16 cellular contexts compared by ENCODE assay signal in genomic region chrX:139889760-139890159, GRCh38.
DNase-seq lines count a peak whose midpoint lies in the region; ATAC-seq and TF ChIP-seq lines count a peak whose summit lies in the region.
"Had no signal": no experiment of that assay in that cellular context is flagged by ENCODE, and none has a peak within 500 bp of the region (broad histone marks: within the 10 kb centered on the region; RNA-seq: fewer than 3 reads in every experiment).

No MANE protein-coding gene starts in this region.

- peaks cover 12% of the 10 kb centered on the region for H3K4me1 ChIP-seq in HUES6 (ENCODE audit: control insufficient read depth, insufficient read depth, low read length)
- H3K4me1 ChIP-seq: tibial nerve had no signal

- peak overlapping the region; percentile 25; the same call in 1 of the 2 replicates for H3K27ac ChIP-seq in HUES6 (ENCODE audit: low read depth, low read length)
- H3K27ac ChIP-seq: tibial nerve had no signal

- peaks cover 3% of the 10 kb centered on the region; the same call in 1 of the 2 replicates for H3K9me3 ChIP-seq in HUES6 (ENCODE audit: control insufficient read depth, insufficient read depth, low read depth, low read length)
- H3K9me3 ChIP-seq: tibial nerve had no signal

- peak; percentile 26 for DNase-seq in AG20443 (ENCODE audit: low spot score)
- peak; percentile 41 for DNase-seq in astrocyte of the spinal cord (ENCODE audit: low read depth, low spot score)
- DNase-seq in kidney tubule cell (ENCODE audit: low spot score), result peak; percentile 30
- DNase-seq in GM19238 (ENCODE audit: insufficient read length, low spot score), result no peak
- no peak for DNase-seq in activated CD4-positive, alpha-beta T cell treated with anti-CD3 and anti-CD28 coated beads for 48 hours
- DNase-seq: activated CD8-positive, alpha-beta T cell treated with anti-CD3 and anti-CD28 coated beads for 36 hours; NCI-H1417 treated with DMSO at 0.1 percent for 48 hours; NCI-H524; OCI-M1; right cardiac atrium; stimulated activated CD8-positive, alpha-beta memory T cell treated with anti-CD3 and anti-CD28 coated beads, Interleukin-4, amount 100 ng/mL, for 48 hours had no signal

- H3K4me3 ChIP-seq in HUES6 (ENCODE audit: low read depth, low read length), result no peak overlapping the region
- H3K4me3 ChIP-seq in astrocyte of the spinal cord (ENCODE audit: low read depth, low read length), result no peak overlapping the region
- H3K4me3 ChIP-seq: K562, tibial nerve had no signal

- H3K9ac ChIP-seq in HUES6 (ENCODE audit: low read length), result no peak overlapping the region

- H3K27me3 ChIP-seq in HUES6 (ENCODE audit: control insufficient read depth, insufficient read depth, low read length), result no peaks in the 10 kb centered on the region
- H3K27me3 ChIP-seq: tibial nerve had no signal

- no peak for ATAC-seq in HG02588 (IDR thresholded peaks at IDR 0.05; ENCODE audit: unreplicated experiment)
- no peak for ATAC-seq in GM21619 (IDR thresholded peaks at IDR 0.05; ENCODE audit: unreplicated experiment)
- ATAC-seq: activated CD8-positive, alpha-beta T cell treated with anti-CD3 and anti-CD28 coated beads for 36 hours; right cardiac atrium had no signal

- TF ChIP-seq CTCF in astrocyte of the spinal cord (IDR thresholded peaks at IDR 0.05; ENCODE audit: low read depth, low read length), result no peak

- no peaks in the 10 kb centered on the region for H3K36me3 ChIP-seq in HUES6 (ENCODE audit: control insufficient read depth, insufficient read depth, low read length)
- H3K36me3 ChIP-seq: tibial nerve had no signal

- in situ Hi-C loops in astrocyte of the spinal cord (cut with HindIII; ENCODE audit: low sequenced_read_pairs), result no loop called here

Comparison
In these comparisons a context has a peak if more than half of its experiments do, and no peak if none do; other contexts are left out.
1. DNase-seq: peak in AG20443 (single experiment), astrocyte of the spinal cord (single experiment) and kidney tubule cell (single experiment); none in GM19238 (single experiment) and activated CD4-positive, alpha-beta T cell treated with anti-CD3 and anti-CD28 coated beads for 48 hours (single experiment).